Comparison of ENCODE assay signal across 9 cellular contexts in genomic region chr1:62391369-62391971, GRCh38. TPM values are rescaled to one million over a fixed set of nuclear protein-coding genes. Genes with fewer than 3 reads are reported as not detected.
DNase-seq lines count a peak whose midpoint lies in the region; ATAC-seq, FAIRE-seq and TF ChIP-seq lines count a peak whose summit lies in the region.
"Had no signal": no experiment of that assay in that cellular context is flagged by ENCODE, and none has a peak within 500 bp of the region (broad histone marks: within the 10 kb centered on the region; RNA-seq: fewer than 3 reads in every experiment).

No MANE protein-coding gene starts in this region.

- H3K79me2 ChIP-seq in neural progenitor cell (ENCODE audit: low read depth): no peaks in the 10 kb centered on the region

- H3K9ac ChIP-seq in neural progenitor cell: no peak overlapping the region

- H3K9me3 ChIP-seq in neural progenitor cell (ENCODE audit: low read depth) (no peaks in the 10 kb centered on the region), spleen (no peaks in the 10 kb centered on the region)

- TF ChIP-seq POLR2A in NB4 (IDR thresholded peaks at IDR 0.05; ENCODE audit: extremely low read depth, insufficient read length) (no peak), spleen (IDR thresholded peaks at IDR 0.05) (no peak)

- TF ChIP-seq CTCF in 22Rv1 (IDR thresholded peaks at IDR 0.05): peak; percentile 82
- peak; percentile 53 for TF ChIP-seq CTCF in GM12865 (IDR thresholded peaks at IDR 0.05; ENCODE audit: insufficient read depth, low read depth, low read length, missing control alignments)
- peak; percentile 64 for TF ChIP-seq CTCF in NB4 (IDR thresholded peaks at IDR 0.05; ENCODE audit: low read depth, low read length)
- TF ChIP-seq CTCF in bronchial epithelial cell (IDR thresholded peaks at IDR 0.05; ENCODE audit: insufficient read depth, low read length, severe bottlenecking): peak; percentile 49
- TF ChIP-seq CTCF in neural progenitor cell (IDR thresholded peaks at IDR 0.05): peak; percentile 85
- TF ChIP-seq CTCF in spleen (IDR thresholded peaks at IDR 0.05 in 8 of 11, conservative IDR thresholded peaks at IDR 0.05 in 3 of 11): peak in 5 of 11 experiments; percentile 5 to 46 (median 30)

- H3K36me3 Mint-ChIP-seq in neural progenitor cell: no peaks in the 10 kb centered on the region
- H3K36me3 Mint-ChIP-seq: activated naive CD8-positive, alpha-beta T cell treated with anti-CD3 and anti-CD28 coated beads, Interleukin-2, amount 10 ng/mL, durations not matched to agents 7 days and 5 days had no signal

- H3K4me3 ChIP-seq in GM12865 (ENCODE audit: low read depth, low read length) (no peak overlapping the region), NB4 (ENCODE audit: low read depth, low read length) (no peak overlapping the region), bronchial epithelial cell (ENCODE audit: low read depth, low read length) (no peak overlapping the region), neural progenitor cell (no peak overlapping the region), spleen (no peak overlapping the region)

- no peaks in the 10 kb centered on the region for H4K20me1 ChIP-seq in neural progenitor cell (ENCODE audit: low read depth)

- intact Hi-C loops in spleen (cut with DNase I; ENCODE audit: low total_unique reads): no loop called here

- FAIRE-seq in bronchial epithelial cell (lab: Jason Lieb, UNC): no peak

- ATAC-seq in GM21723 (IDR thresholded peaks at IDR 0.05; ENCODE audit: unreplicated experiment): no peak

- no peak overlapping the region for H2AFZ ChIP-seq in neural progenitor cell (replicated peaks)

- H3F3A ChIP-seq in neural progenitor cell (ENCODE audit: low read depth): no peaks in the 10 kb centered on the region

- H3K27ac ChIP-seq in 22Rv1: no peak overlapping the region
- no peak overlapping the region for H3K27ac ChIP-seq in neural progenitor cell
- H3K27ac ChIP-seq in spleen: no peak overlapping the region

- H3K4me3 Mint-ChIP-seq in neural progenitor cell: no peak overlapping the region
- H3K4me3 Mint-ChIP-seq: activated naive CD8-positive, alpha-beta T cell treated with anti-CD3 and anti-CD28 coated beads, Interleukin-2, amount 10 ng/mL, durations not matched to agents 7 days and 5 days had no signal

- H3K4me1 ChIP-seq in neural progenitor cell (peaks cover 12% of the 10 kb centered on the region), spleen (no peaks in the 10 kb centered on the region)

- 24 to 37% (median 35%) methylated on average over 3 of the region's 3 CpGs for WGBS in spleen, 5 donors

- H3K27ac Mint-ChIP-seq in neural progenitor cell: no peak overlapping the region
- H3K27ac Mint-ChIP-seq: activated naive CD8-positive, alpha-beta T cell treated with anti-CD3 and anti-CD28 coated beads, Interleukin-2, amount 10 ng/mL, durations not matched to agents 7 days and 5 days had no signal

- peaks cover 17% of the 10 kb centered on the region for H3K27me3 Mint-ChIP-seq in neural progenitor cell (ENCODE audit: insufficient read depth, low read depth)

- peaks cover 15% of the 10 kb centered on the region for H3K4me1 Mint-ChIP-seq in neural progenitor cell
- H3K4me1 Mint-ChIP-seq: activated naive CD8-positive, alpha-beta T cell treated with anti-CD3 and anti-CD28 coated beads, Interleukin-2, amount 10 ng/mL, durations not matched to agents 7 days and 5 days had no signal

- no peaks in the 10 kb centered on the region for H3K9me3 Mint-ChIP-seq in neural progenitor cell
- H3K9me3 Mint-ChIP-seq: activated naive CD8-positive, alpha-beta T cell treated with anti-CD3 and anti-CD28 coated beads, Interleukin-2, amount 10 ng/mL, durations not matched to agents 7 days and 5 days had no signal

- no peaks in the 10 kb centered on the region for H3K27me3 ChIP-seq in bronchial epithelial cell (ENCODE audit: control insufficient read depth, insufficient read depth, low read length)
- no peaks in the 10 kb centered on the region for H3K27me3 ChIP-seq in neural progenitor cell
- H3K27me3 ChIP-seq in spleen (replicated peaks in 1 of 7): peaks cover 0 to 18% (median 0%) of the 10 kb centered on the region in 7 donors

- no peak overlapping the region for H3K4me2 ChIP-seq in neural progenitor cell

- DNase-seq in GM12865 (ENCODE audit: low read depth) (peak; percentile 25), NB4 (ENCODE audit: low read depth) (peak; percentile 43), bronchial epithelial cell (ENCODE audit: low read depth) (peak; percentile 18), neural progenitor cell (ENCODE audit: low spot score) (peak; percentile 85), spleen (no peak)
- DNase-seq in central memory CD4-positive, alpha-beta T cell: no peak
- DNase-seq: activated naive CD8-positive, alpha-beta T cell treated with anti-CD3 and anti-CD28 coated beads, Interleukin-2, amount 10 ng/mL, durations not matched to agents 7 days and 5 days had no signal

- no peaks in the 10 kb centered on the region for H3K36me3 ChIP-seq in bronchial epithelial cell (ENCODE audit: control insufficient read depth, insufficient read depth, low read length)
- H3K36me3 ChIP-seq in neural progenitor cell: no peaks in the 10 kb centered on the region
- H3K36me3 ChIP-seq in spleen: no peaks in the 10 kb centered on the region

RNA-seq across cellular contexts. Expression of gene USP1, which starts 45.4 kb away (rescaled TPM):
- 23.7 and 25.3 TPM in 2 replicates for total RNA-seq in bronchial epithelial cell
- total RNA-seq in neural progenitor cell (ENCODE audit: low replicate concordance): 67.7 and 106 TPM in 2 replicates
- 10 to 100 TPM; 24.6 to 29.6 (median 26.4) TPM for total RNA-seq in spleen
- 10 to 100 TPM in 2 of 3 donors, 1 to 10 TPM in 1; 9.2 to 16.7 (median 13.5) TPM for polyA plus RNA-seq in spleen

Comparison
In these comparisons a context has a peak if more than half of its experiments do, and no peak if none do; other contexts are left out.
1. DNase-seq: peak in GM12865 (single experiment), NB4 (single experiment), bronchial epithelial cell (single experiment) and neural progenitor cell (single experiment); none in central memory CD4-positive, alpha-beta T cell (single experiment) and spleen (single experiment).